In the genomic region with DNA sequence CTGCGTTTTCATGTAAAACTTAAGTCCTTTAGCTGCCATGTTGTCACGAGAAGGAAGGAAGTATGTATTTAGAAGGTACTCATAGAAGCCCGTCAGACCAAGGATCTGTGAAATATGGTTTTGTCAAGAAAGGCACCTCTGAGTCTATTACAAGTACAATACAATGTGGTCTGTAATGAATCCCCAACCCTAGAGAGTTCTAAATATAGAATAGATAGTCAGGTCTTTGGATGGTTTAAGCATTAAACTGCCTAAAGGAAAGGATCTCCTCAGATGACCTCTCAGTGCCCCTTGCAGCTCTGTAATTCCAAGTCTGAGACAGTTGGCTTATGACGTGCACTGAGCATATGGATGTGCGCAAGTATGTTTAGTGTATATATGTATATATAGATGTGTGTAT, we compare ENCODE assay signal across 17 cellular contexts.
DNase-seq lines count a peak whose midpoint lies in the region; ATAC-seq and TF ChIP-seq lines count a peak whose summit lies in the region.
"Had no signal": no experiment of that assay in that cellular context is flagged by ENCODE, and none has a peak within 500 bp of the region (broad histone marks: within the 10 kb centered on the region; RNA-seq: fewer than 3 reads in every experiment).

No MANE protein-coding gene starts in this region.

- ATAC-seq in Right ventricle myocardium superior (ENCODE audit: poor library complexity) (peak; percentile 49), right cardiac atrium (no peak)
- ATAC-seq: A549, GM12878 had no signal

- TF ChIP-seq CTCF in brain (conservative IDR thresholded peaks at IDR 0.05): no peak

- H3K27ac Mint-ChIP-seq in brain: peak overlapping the region in 4 of 5 experiments; percentile 32 to 86 (median 62)
- H3K27ac Mint-ChIP-seq: CD4-positive, alpha-beta T cell; H9 had no signal

- no peaks in the 10 kb centered on the region for H3K9me3 ChIP-seq in right cardiac atrium (ENCODE audit: control insufficient read depth, low read length)
- H3K9me3 ChIP-seq: A549, Caco-2 had no signal

- H3K27me3 Mint-ChIP-seq in brain: no peaks in the 10 kb centered on the region
- H3K27me3 Mint-ChIP-seq: CD4-positive, alpha-beta T cell had no signal

- no peaks in the 10 kb centered on the region for H3K9me3 Mint-ChIP-seq in brain
- H3K9me3 Mint-ChIP-seq: CD4-positive, alpha-beta T cell; H9 had no signal

- peak; percentile 34 for DNase-seq in DMS 273 (lab: John Stamatoyannopoulos, UW; ENCODE audit: unreplicated experiment)
- no peak for DNase-seq in DMS 273 treated with DMSO at 0.1 percent for 48 hours (lab: John Stamatoyannopoulos, UW)
- DNase-seq in Right ventricle myocardium superior: no peak
- no peak for DNase-seq in right cardiac atrium
- DNase-seq in NCI-H69 (lab: John Stamatoyannopoulos, UW): peak; percentile 67
- DNase-seq in stimulated activated CD4-positive, alpha-beta T cell treated with anti-CD3 and anti-CD28 coated beads, Interleukin-2, amount 100 ng/mL, for 24 hours: no peak
- DNase-seq: AML-193; Caco-2; CD4-positive, alpha-beta T cell; DND-41; EL; H9 had no signal

- H3K36me3 Mint-ChIP-seq in brain: no peaks in the 10 kb centered on the region

- H3K27me3 ChIP-seq in right cardiac atrium (ENCODE audit: control insufficient read depth, insufficient read depth): no peaks in the 10 kb centered on the region

- WGBS in right cardiac atrium: 73% methylated on average over 5 of the region's 5 CpGs

- no peak overlapping the region for H3K4me3 Mint-ChIP-seq in brain
- H3K4me3 Mint-ChIP-seq: CD4-positive, alpha-beta T cell; H9 had no signal

- peaks cover 67% of the 10 kb centered on the region for H3K4me1 Mint-ChIP-seq in brain

- H3K4me3 ChIP-seq in right cardiac atrium (ENCODE audit: low read length): no peak overlapping the region
- H3K4me3 ChIP-seq: A549, GM12878 had no signal

- H3K4me1 ChIP-seq in right cardiac atrium (ENCODE audit: control insufficient read depth, insufficient read depth, low read length): no peaks in the 10 kb centered on the region
- H3K4me1 ChIP-seq: A549 had no signal

- no peak overlapping the region for H3K27ac ChIP-seq in right cardiac atrium (ENCODE audit: low read length)
- H3K27ac ChIP-seq: 22Rv1, A549, C4-2B had no signal

- intact Hi-C loops in Right ventricle myocardium superior (cut with DNase I): no loop called here
- intact Hi-C loops in right cardiac atrium (cut with DNase I): no loop called here

Comparison
In these comparisons a context has a peak if more than half of its experiments do, and no peak if none do; other contexts are left out.
1. DNase-seq: peak in DMS 273 (single experiment) and NCI-H69 (single experiment); none in DMS 273 treated with DMSO at 0.1 percent for 48 hours (single experiment), Right ventricle myocardium superior (single experiment), right cardiac atrium (0 of 3) and stimulated activated CD4-positive, alpha-beta T cell treated with anti-CD3 and anti-CD28 coated beads, Interleukin-2, amount 100 ng/mL, for 24 hours (0 of 2).